Comparison of ENCODE assay signal across 8 cellular contexts in genomic region chr17:42407289-42407836, GRCh38. TPM values are rescaled to one million over a fixed set of nuclear protein-coding genes. Genes with fewer than 3 reads are reported as not detected.
DNase-seq lines count a peak whose midpoint lies in the region; ATAC-seq, FAIRE-seq and TF ChIP-seq lines count a peak whose summit lies in the region.

No MANE protein-coding gene starts in this region.

- TF ChIP-seq CTCF in D721Med (IDR thresholded peaks at IDR 0.05; ENCODE audit: insufficient read depth, missing control alignments) (no peak), glutamatergic neuron (IDR thresholded peaks at IDR 0.05; ENCODE audit: partially characterized antibody, unreplicated experiment) (no peak), parathyroid adenoma (IDR thresholded peaks at IDR 0.05) (no peak)

- no peak overlapping the region for H3K4me3 Mint-ChIP-seq in activated naive CD4-positive, alpha-beta T cell treated with anti-CD3 and anti-CD28 coated beads, Interleukin-2, amount 50 U/mL, for 24 hours
- H3K4me3 Mint-ChIP-seq in glutamatergic neuron (ENCODE audit: unreplicated experiment), result no peak overlapping the region

- FAIRE-seq in D721Med (lab: Jason Lieb, UNC), result no peak
- no peak for FAIRE-seq in urothelium cell line (lab: Jason Lieb, UNC)

- H2AFZ ChIP-seq in parathyroid adenoma, result peak overlapping the region; percentile 0

- no peaks in the 10 kb centered on the region for H3K79me2 ChIP-seq in parathyroid adenoma

- no peak for ATAC-seq in GM18867 (IDR thresholded peaks at IDR 0.05; ENCODE audit: unreplicated experiment)

- peak overlapping the region; percentile 61 for H3K27ac Mint-ChIP-seq in activated naive CD4-positive, alpha-beta T cell treated with anti-CD3 and anti-CD28 coated beads, Interleukin-2, amount 50 U/mL, for 24 hours
- H3K27ac Mint-ChIP-seq in glutamatergic neuron (ENCODE audit: unreplicated experiment), result peak overlapping the region; percentile 9

- H3K4me1 Mint-ChIP-seq in activated naive CD4-positive, alpha-beta T cell treated with anti-CD3 and anti-CD28 coated beads, Interleukin-2, amount 50 U/mL, for 24 hours, result peaks cover 10% of the 10 kb centered on the region
- peaks cover 4% of the 10 kb centered on the region for H3K4me1 Mint-ChIP-seq in glutamatergic neuron (ENCODE audit: low read depth, unreplicated experiment)

- no peaks in the 10 kb centered on the region for H3K9me3 Mint-ChIP-seq in activated naive CD4-positive, alpha-beta T cell treated with anti-CD3 and anti-CD28 coated beads, Interleukin-2, amount 50 U/mL, for 24 hours
- H3K9me3 Mint-ChIP-seq in glutamatergic neuron (ENCODE audit: unreplicated experiment), result no peaks in the 10 kb centered on the region

- no peak overlapping the region for H3K9ac ChIP-seq in parathyroid adenoma

- DNase-seq in D721Med (ENCODE audit: insufficient read length, low spot score), result peak; percentile 68
- peak; percentile 73 for DNase-seq in HuH-7 (ENCODE audit: low spot score)
- peak; percentile 49 for DNase-seq in RKO (ENCODE audit: low spot score)
- peak; percentile 39 for DNase-seq in glutamatergic neuron
- DNase-seq in urothelium cell line (ENCODE audit: low spot score), result peak; percentile 70

- no peaks in the 10 kb centered on the region for H3K36me3 Mint-ChIP-seq in activated naive CD4-positive, alpha-beta T cell treated with anti-CD3 and anti-CD28 coated beads, Interleukin-2, amount 50 U/mL, for 24 hours
- H3K36me3 Mint-ChIP-seq in glutamatergic neuron (ENCODE audit: unreplicated experiment), result no peaks in the 10 kb centered on the region

- H3K4me1 ChIP-seq in parathyroid adenoma, result peaks cover 3% of the 10 kb centered on the region

- H3K27me3 ChIP-seq in parathyroid adenoma (ENCODE audit: control insufficient read depth, insufficient read depth, low read length), result no peaks in the 10 kb centered on the region

- no peak overlapping the region for H3K4me3 ChIP-seq in parathyroid adenoma (ENCODE audit: low read depth, low read length)

- no peaks in the 10 kb centered on the region for H3K36me3 ChIP-seq in parathyroid adenoma (ENCODE audit: control insufficient read depth, insufficient read depth, low read length)

- H3K9me3 ChIP-seq in parathyroid adenoma (ENCODE audit: control insufficient read depth, low read length), result no peaks in the 10 kb centered on the region

- no peaks in the 10 kb centered on the region for H3K27me3 Mint-ChIP-seq in activated naive CD4-positive, alpha-beta T cell treated with anti-CD3 and anti-CD28 coated beads, Interleukin-2, amount 50 U/mL, for 24 hours
- peaks cover 6% of the 10 kb centered on the region for H3K27me3 Mint-ChIP-seq in glutamatergic neuron (ENCODE audit: unreplicated experiment)

- peak overlapping the region; percentile 62 for H3K27ac ChIP-seq in parathyroid adenoma

- H3K4me2 ChIP-seq in parathyroid adenoma (ENCODE audit: low read length), result no peak overlapping the region

RNA-seq across cellular contexts. Expression of gene CAVIN1, which starts 15.7 kb away (rescaled TPM):
- total RNA-seq in glutamatergic neuron (ENCODE audit: unreplicated experiment), result 0.32 TPM

RNA-seq across cellular contexts. Expression of gene STAT3, which starts 19.1 kb away (rescaled TPM):
- total RNA-seq in glutamatergic neuron (ENCODE audit: unreplicated experiment), result 68.0 TPM

RNA-seq across cellular contexts. Expression of gene ATP6V0A1, which starts 51.3 kb away (rescaled TPM):
- 253 TPM for total RNA-seq in glutamatergic neuron (ENCODE audit: unreplicated experiment)
